In the genomic region with DNA sequence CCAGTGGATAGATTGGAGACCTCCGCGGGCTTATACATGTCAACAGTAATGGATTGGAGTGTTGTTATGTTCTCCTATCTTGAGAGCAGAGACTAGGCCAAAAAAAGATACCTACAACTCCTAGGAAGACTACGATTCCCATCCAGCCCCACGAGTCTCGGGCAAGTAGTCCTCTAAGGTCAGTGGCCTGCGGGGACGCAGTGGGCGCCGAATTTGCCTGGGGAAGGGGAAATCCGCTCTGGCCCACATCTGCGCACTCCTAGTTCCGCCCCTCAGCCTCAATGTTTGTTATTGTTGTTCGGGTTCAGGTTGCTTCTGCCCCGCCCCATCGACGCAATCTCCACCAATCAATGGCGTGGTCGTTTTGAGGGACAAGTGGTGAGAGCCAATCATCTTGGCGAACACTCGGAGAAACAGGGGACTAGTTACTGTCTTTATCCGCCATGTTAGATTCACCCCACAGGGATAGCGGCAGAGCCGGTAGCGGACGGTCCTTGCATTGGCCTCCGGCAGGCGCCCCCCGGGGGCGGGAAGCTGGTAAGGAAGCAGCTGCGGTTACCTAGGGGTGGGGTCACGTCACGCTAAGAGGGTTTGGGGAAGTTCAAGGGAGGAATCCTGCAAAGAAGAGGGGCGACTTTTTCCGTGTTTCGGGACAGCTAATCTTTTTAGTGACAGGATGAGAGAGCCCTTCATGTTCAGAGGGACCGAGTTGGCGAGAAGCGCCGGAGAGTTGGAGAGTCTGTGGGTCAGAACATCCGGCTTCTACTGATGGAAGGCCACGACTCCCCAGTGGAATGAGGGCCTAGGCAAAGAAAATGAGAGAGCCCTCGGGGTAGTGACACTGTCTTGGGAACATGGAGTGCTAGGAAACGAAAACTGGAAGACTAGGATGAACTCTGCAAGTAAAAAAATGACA, we compare ENCODE assay signal across 1 cellular context.
A peak's percentile ranks its signal among the peaks of the same experiment; 100 is the strongest.
TF ChIP-seq lines count a peak whose summit lies in the region.

Gene NBR1 (plus strand): TSS at position 449 of the 916 bp plus-strand sequence. CDS start 4,586 bp downstream, outside the sequence.

TF ChIP-seq in HCT116, 20 proteins besides CTCF, POLR2A, EP300 and RAD21 (continued from another document):
- TF ChIP-seq ZBTB33 (IDR thresholded peaks at IDR 0.05; ENCODE audit: extremely low read depth, insufficient replicate concordance, low read length) (no peak), ELF1 (IDR thresholded peaks at IDR 0.05; ENCODE audit: borderline replicate concordance, low read depth) (no peak), SRF (IDR thresholded peaks at IDR 0.05; ENCODE audit: low read depth) (no peak), ZFX (IDR thresholded peaks at IDR 0.05) (peak; percentile 73), POLR2AphosphoS5 (IDR thresholded peaks at IDR 0.05; ENCODE audit: low read depth, low read length) (peak; percentile 71), JUND (IDR thresholded peaks at IDR 0.05) (no peak), ATF3 (IDR thresholded peaks at IDR 0.05) (no peak), SP1 (IDR thresholded peaks at IDR 0.05; ENCODE audit: low read depth) (peak; percentile 93), ZNF274 (IDR thresholded peaks at IDR 0.05; ENCODE audit: low read depth, low read length) (no peak), TCF7L2 (IDR thresholded peaks at IDR 0.05; ENCODE audit: borderline replicate concordance, extremely low read depth, insufficient read depth, insufficient read length) (no peak)
- TF ChIP-seq, protein P1, sequence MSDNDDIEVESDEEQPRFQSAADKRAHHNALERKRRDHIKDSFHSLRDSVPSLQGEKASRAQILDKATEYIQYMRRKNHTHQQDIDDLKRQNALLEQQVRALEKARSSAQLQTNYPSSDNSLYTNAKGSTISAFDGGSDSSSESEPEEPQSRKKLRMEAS (IDR thresholded peaks at IDR 0.05): no peak
